25 cellular contexts compared by ENCODE assay signal in genomic region chr1:55519937-55520683, GRCh38.
DNase-seq lines count a peak whose midpoint lies in the region; ATAC-seq, FAIRE-seq and TF ChIP-seq lines count a peak whose summit lies in the region.
"Had no signal": no experiment of that assay in that cellular context is flagged by ENCODE, and none has a peak within 500 bp of the region (broad histone marks: within the 10 kb centered on the region; RNA-seq: fewer than 3 reads in every experiment).

No MANE protein-coding gene starts in this region.

- no peak for TF ChIP-seq RAD21 in HepG2 (CRISPR knock-in tag; IDR thresholded peaks at IDR 0.05)
- no peak for TF ChIP-seq RAD21 in SK-N-SH (IDR thresholded peaks at IDR 0.05; ENCODE audit: low read length)

- intact Hi-C loops in HepG2 (cut with micrococcal nuclease; ENCODE audit: unreplicated experiment): no loop called here
- intact Hi-C loops in right lobe of liver (cut with DNase I): no loop called here

- TF ChIP-seq POLR2A in HepG2 (IDR thresholded peaks at IDR 0.05; ENCODE audit: insufficient read depth in 1 of 2, low read depth in 2 of 2, low read length in 2 of 2): no peak
- no peak for TF ChIP-seq POLR2A in right lobe of liver (IDR thresholded peaks at IDR 0.05)

- no peaks in the 10 kb centered on the region for H3F3A ChIP-seq in SK-N-SH (replicated peaks; ENCODE audit: insufficient read depth)

- H3K9me2 ChIP-seq in SK-N-SH: no peaks in the 10 kb centered on the region

- H3K9me3 ChIP-seq in HepG2 (ENCODE audit: low read length) (no peaks in the 10 kb centered on the region), right lobe of liver (no peaks in the 10 kb centered on the region), SK-N-SH (no peaks in the 10 kb centered on the region)
- H3K9me3 ChIP-seq: upper lobe of right lung had no signal

- TF ChIP-seq EP300 in HepG2 (IDR thresholded peaks at IDR 0.05; ENCODE audit: low read depth in 2 of 2, low read length in 2 of 2) (no peak), HepG2 (CRISPR knock-in tag; IDR thresholded peaks at IDR 0.05; ENCODE audit: borderline replicate concordance) (no peak), SK-N-SH (IDR thresholded peaks at IDR 0.05; ENCODE audit: borderline replicate concordance in 1 of 2, low read depth in 1 of 2, low read length in 1 of 2) (no peak)

- no peak overlapping the region for H3K4me2 ChIP-seq in HepG2 (ENCODE audit: low read depth, low read length)
- H3K4me2 ChIP-seq in SK-N-SH: no peak overlapping the region

- WGBS in HepG2 (ENCODE audit: low lambda C conversion rate): 79% methylated on average over 6 of the region's 6 CpGs
- WGBS in right lobe of liver (ENCODE audit: insufficient coverage, low coverage, low lambda C conversion rate, missing lambda C conversion rate): 58% methylated on average over 6 of the region's 6 CpGs
- 80% methylated on average over 5 of the region's 6 CpGs for WGBS in SK-N-SH (ENCODE audit: low lambda C conversion rate)

- H3K9ac ChIP-seq in HepG2 (ENCODE audit: insufficient read depth, low read depth, low read length) (no peak overlapping the region), SK-N-SH (no peak overlapping the region)

- H3K27me3 ChIP-seq in HepG2 (ENCODE audit: control insufficient read depth in 1 of 2, insufficient read depth in 2 of 2, low read length in 2 of 2) (no peaks in the 10 kb centered on the region), right lobe of liver (no peaks in the 10 kb centered on the region), SK-N-SH (ENCODE audit: insufficient read depth) (no peaks in the 10 kb centered on the region)
- H3K27me3 ChIP-seq: cardiac muscle cell, upper lobe of right lung had no signal

- TF ChIP-seq CTCF in HepG2 (CRISPR knock-in tag; IDR thresholded peaks at IDR 0.05): no peak
- no peak for TF ChIP-seq CTCF in right lobe of liver (IDR thresholded peaks at IDR 0.05)
- TF ChIP-seq CTCF in fibroblast of the aortic adventitia (IDR thresholded peaks at IDR 0.05; ENCODE audit: insufficient read depth, low read length): no peak
- TF ChIP-seq CTCF in SK-N-SH (IDR thresholded peaks at IDR 0.05): no peak

- no TSS peak for BruUV-seq in HepG2 (replicated peaks; lab: Mats Ljungman, UMichigan)

- H3K4me3 ChIP-seq in HepG2 (replicated peaks in 1 of 3; ENCODE audit: insufficient read depth in 1 of 3, low read depth in 2 of 3, low read length in 3 of 3) (no peak overlapping the region), right lobe of liver (no peak overlapping the region), fibroblast of the aortic adventitia (ENCODE audit: low read depth, low read length) (no peak overlapping the region), SK-N-SH (ENCODE audit: low read depth in 2 of 2, low read length in 1 of 2) (no peak overlapping the region)
- H3K4me3 ChIP-seq: cardiac muscle cell, lung, upper lobe of right lung had no signal

- CTCF ChIA-PET in HepG2 (lab: Yijun Ruan, JAX; ENCODE audit: low intra/inter-chr PET ratio, low total read pairs) (no interaction called here), SK-N-SH (lab: Yijun Ruan, JAX) (interaction anchor here (0.6 kb wide), 1 partner anchor 1189 kb away, joined by 3 read pairs; no protein-coding TSS in a partner anchor)

- in situ Hi-C loops in HepG2 (cut with HindIII; ENCODE audit: extremely low pct_ligation_motif_present, low pct_unique_long_range_greater_than_20kb): no loop called here

- DNase-seq in HepG2 (ENCODE audit: low spot score) (no peak), right lobe of liver (no peak), NCI-H526 (lab: John Stamatoyannopoulos, UW) (peak; percentile 91), fibroblast of the aortic adventitia (ENCODE audit: low read depth) (peak; percentile 49), amygdala (lab: John Stamatoyannopoulos, UW) (no peak), SK-N-SH (no peak), NCI-H1436 treated with DMSO at 0.1 percent for 48 hours (lab: John Stamatoyannopoulos, UW) (no peak), SW480 (ENCODE audit: low spot score) (no peak)
- DNase-seq: 8988T; activated CD4-positive, CD25-positive, alpha-beta regulatory T cell; activated CD8-positive, alpha-beta T cell treated with anti-CD3 and anti-CD28 coated beads, Interleukin-2, amount 10 ng/mL, durations not matched to agents 7 days and 5 days; activated naive CD4-positive, alpha-beta T cell; activated T-cell treated with anti-CD3 and anti-CD28 coated beads, Interleukin-2, amount 50 U/mL, for 1 hour; erythroblast; GDM1; immature natural killer cell; NCI-H146; NCI-H345; occipital lobe; retina; stimulated activated CD8-positive, alpha-beta memory T cell treated with anti-CD3 and anti-CD28 coated beads, Interleukin-4, amount 100 ng/mL, for 48 hours; upper lobe of right lung had no signal

- POLR2A ChIA-PET in HepG2 (lab: Yijun Ruan, JAX): interaction anchor here (1.7 kb wide), 1 partner anchor 11 kb away, joined by 4 read pairs; no protein-coding TSS in a partner anchor
- POLR2A ChIA-PET in SK-N-SH (lab: Yijun Ruan, JAX): no interaction called here

- no peak for FAIRE-seq in HepG2 (lab: Jason Lieb, UNC)

- H4K20me1 ChIP-seq in HepG2 (ENCODE audit: insufficient read depth, low read length) (no peaks in the 10 kb centered on the region), SK-N-SH (ENCODE audit: insufficient read depth) (no peaks in the 10 kb centered on the region)

- H3K79me2 ChIP-seq in HepG2 (ENCODE audit: insufficient read depth, low read length): no peaks in the 10 kb centered on the region
- H3K79me2 ChIP-seq in SK-N-SH (ENCODE audit: insufficient read depth): no peaks in the 10 kb centered on the region

- no peaks in the 10 kb centered on the region for H3K36me3 ChIP-seq in HepG2 (replicated peaks in 1 of 2; ENCODE audit: control insufficient read depth in 1 of 2, insufficient read depth in 2 of 2, low read length in 2 of 2)
- H3K36me3 ChIP-seq in right lobe of liver: no peaks in the 10 kb centered on the region
- no peaks in the 10 kb centered on the region for H3K36me3 ChIP-seq in SK-N-SH (replicated peaks in 1 of 2; ENCODE audit: control insufficient read depth in 1 of 2, insufficient read depth in 2 of 2, low read length in 1 of 2)
- H3K36me3 ChIP-seq: cardiac muscle cell, upper lobe of right lung had no signal

- H3K27ac ChIP-seq in HepG2 (ENCODE audit: extremely low read length, insufficient read depth, low read length): no peak overlapping the region
- H3K27ac ChIP-seq in right lobe of liver: no peak overlapping the region
- H3K27ac ChIP-seq in SK-N-SH (ENCODE audit: low read depth in 2 of 2, low read length in 1 of 2): no peak overlapping the region
- H3K27ac ChIP-seq: cardiac muscle cell, HL-60, upper lobe of right lung had no signal

- H3K4me1 ChIP-seq in HepG2 (ENCODE audit: insufficient read depth, low read length) (peaks cover 28% of the 10 kb centered on the region), right lobe of liver (no peaks in the 10 kb centered on the region), SK-N-SH (ENCODE audit: control insufficient read depth in 1 of 2, insufficient read depth in 2 of 2, low read depth in 1 of 2, low read length in 1 of 2) (peaks cover 0 to 25% of the 10 kb centered on the region in 2 experiments; a peak in 1 of 4 replicates)
- H3K4me1 ChIP-seq: upper lobe of right lung had no signal

- ATAC-seq in HepG2 (no peak), right lobe of liver (no peak)
- ATAC-seq: activated CD8-positive, alpha-beta T cell treated with anti-CD3 and anti-CD28 coated beads, Interleukin-2, amount 10 ng/mL, durations not matched to agents 7 days and 5 days; upper lobe of right lung had no signal

- H2AFZ ChIP-seq in HepG2 (ENCODE audit: low read length) (no peak overlapping the region), SK-N-SH (ENCODE audit: low read depth) (no peak overlapping the region)

TF ChIP-seq in HepG2, 621 proteins besides CTCF, POLR2A, EP300 and RAD21:
- TF ChIP-seq STAG1 (CRISPR knock-in tag; IDR thresholded peaks at IDR 0.05) (no peak), NFE2L2 (IDR thresholded peaks at IDR 0.05; ENCODE audit: low read length) (peak; percentile 69; the same call in 1 of the 2 replicates)

TF ChIP-seq in SK-N-SH, 30 proteins besides CTCF, POLR2A, EP300 and RAD21 (continues in another document):
- no peak for TF ChIP-seq USF1 (IDR thresholded peaks at IDR 0.05; ENCODE audit: borderline replicate concordance, low read depth)
- no peak for TF ChIP-seq JUND (IDR thresholded peaks at IDR 0.05)
- TF ChIP-seq TCF12 (IDR thresholded peaks at IDR 0.05): no peak
- no peak for TF ChIP-seq EZH2phosphoT487 (IDR thresholded peaks at IDR 0.05; ENCODE audit: borderline replicate concordance, low read depth)
- no peak for TF ChIP-seq RCOR1 (IDR thresholded peaks at IDR 0.05; ENCODE audit: low read length)
- TF ChIP-seq FOXJ3 (CRISPR knock-in tag; IDR thresholded peaks at IDR 0.05): no peak
- TF ChIP-seq RFX5 (IDR thresholded peaks at IDR 0.05; ENCODE audit: low read length): no peak
- no peak for TF ChIP-seq ZBTB33 (IDR thresholded peaks at IDR 0.05; ENCODE audit: borderline replicate concordance, low read depth)
- no peak for TF ChIP-seq MXI1 (IDR thresholded peaks at IDR 0.05; ENCODE audit: low read depth, low read length)

Comparison
In these comparisons a context has a peak if more than half of its experiments do, and no peak if none do; other contexts are left out.
1. DNase-seq: peak in NCI-H526 (2 of 2) and fibroblast of the aortic adventitia (single experiment); none in HepG2 (single experiment), right lobe of liver (0 of 3), amygdala (0 of 56), SK-N-SH (single experiment), NCI-H1436 treated with DMSO at 0.1 percent for 48 hours (single experiment) and SW480 (single experiment).